Comparison of ENCODE assay signal across 1 cellular context in the genomic region with DNA sequence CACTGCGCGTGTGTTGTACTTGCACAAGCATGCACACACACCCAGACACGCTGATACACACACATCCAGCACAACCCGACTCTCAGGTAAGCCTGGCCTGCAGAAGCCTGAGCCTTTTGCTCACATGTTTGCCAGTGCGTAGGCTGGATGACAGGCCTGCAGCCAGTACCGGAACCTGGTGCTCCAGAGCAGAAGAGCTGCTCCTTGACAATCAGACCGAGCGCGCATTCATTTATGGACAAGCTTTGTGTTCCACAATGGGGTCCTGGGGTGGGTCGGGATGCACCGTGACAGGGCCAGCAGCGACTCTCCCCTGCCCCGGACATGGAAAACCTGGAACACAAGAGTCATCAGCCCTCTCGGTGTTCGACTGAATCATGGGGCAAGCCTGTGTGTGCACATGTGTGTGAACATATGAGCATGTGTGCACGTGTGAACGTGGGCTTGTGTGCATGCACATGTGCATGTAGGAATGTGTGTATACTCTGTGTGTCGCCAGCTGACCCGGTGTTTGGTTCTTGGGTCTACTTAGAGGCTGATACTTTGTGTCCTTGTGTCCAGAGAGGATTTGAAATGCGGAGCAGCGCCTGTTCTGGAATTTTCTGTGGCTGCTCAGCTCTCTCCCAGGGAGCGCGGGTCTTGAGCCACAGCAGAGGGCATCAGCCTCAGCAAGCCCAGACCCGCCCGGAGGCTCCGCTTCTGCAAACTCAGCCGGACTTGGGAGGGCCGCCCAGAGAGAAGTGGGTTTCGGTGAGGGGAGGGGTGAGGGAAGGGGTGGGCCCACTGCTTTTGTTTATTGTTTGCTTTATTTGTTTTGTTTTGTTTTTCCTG.
TF ChIP-seq lines count a peak whose summit lies in the region.

No MANE protein-coding gene starts in this region.

TF ChIP-seq in GM23338, 12 proteins besides CTCF, POLR2A, EP300 and RAD21 (continued from another document):
- TF ChIP-seq, protein P1, sequence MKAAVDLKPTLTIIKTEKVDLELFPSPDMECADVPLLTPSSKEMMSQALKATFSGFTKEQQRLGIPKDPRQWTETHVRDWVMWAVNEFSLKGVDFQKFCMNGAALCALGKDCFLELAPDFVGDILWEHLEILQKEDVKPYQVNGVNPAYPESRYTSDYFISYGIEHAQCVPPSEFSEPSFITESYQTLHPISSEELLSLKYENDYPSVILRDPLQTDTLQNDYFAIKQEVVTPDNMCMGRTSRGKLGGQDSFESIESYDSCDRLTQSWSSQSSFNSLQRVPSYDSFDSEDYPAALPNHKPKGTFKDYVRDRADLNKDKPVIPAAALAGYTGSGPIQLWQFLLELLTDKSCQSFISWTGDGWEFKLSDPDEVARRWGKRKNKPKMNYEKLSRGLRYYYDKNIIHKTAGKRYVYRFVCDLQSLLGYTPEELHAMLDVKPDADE (IDR thresholded peaks at IDR 0.05): no peak
